In genomic region chr3:29976871-29977270, GRCh38 we compare ENCODE assay signal across 15 cellular contexts.
DNase-seq lines count a peak whose midpoint lies in the region; ATAC-seq and TF ChIP-seq lines count a peak whose summit lies in the region.
"Had no signal": no experiment of that assay in that cellular context is flagged by ENCODE, and none has a peak within 500 bp of the region (broad histone marks: within the 10 kb centered on the region; RNA-seq: fewer than 3 reads in every experiment).

No MANE protein-coding gene starts in this region.

- TF ChIP-seq CTCF in endothelial cell (IDR thresholded peaks at IDR 0.05; ENCODE audit: unreplicated experiment) = no peak

- H3K27ac Mint-ChIP-seq in endothelial cell (ENCODE audit: unreplicated experiment) = peak overlapping the region; percentile 97
- H3K27ac Mint-ChIP-seq: CD4-positive, alpha-beta memory T cell had no signal

- peaks cover under 1% of the 10 kb centered on the region for H3K9me3 Mint-ChIP-seq in endothelial cell (ENCODE audit: unreplicated experiment)

- H3K36me3 Mint-ChIP-seq in endothelial cell (ENCODE audit: low read depth, unreplicated experiment) = no peaks in the 10 kb centered on the region
- H3K36me3 Mint-ChIP-seq: CD4-positive, alpha-beta memory T cell had no signal

- peaks cover 5% of the 10 kb centered on the region for H3K27me3 Mint-ChIP-seq in endothelial cell (ENCODE audit: unreplicated experiment)

- peak; percentile 59 for DNase-seq in dermis blood vessel endothelial cell
- no peak for DNase-seq in endothelial cell (ENCODE audit: low spot score)
- DNase-seq in lung microvascular endothelial cell (ENCODE audit: low read depth in 2 of 2) = peak; percentile 56 to 74
- DNase-seq in GOT3 (lab: John Stamatoyannopoulos, UW) = no peak
- no peak for DNase-seq in nucleus accumbens (lab: John Stamatoyannopoulos, UW)
- DNase-seq: C1 segment of cervical spinal cord; Calu3; CD4-positive, alpha-beta memory T cell; COR-L47; DMS53; DMS79 treated with DMSO at 0.1 percent for 48 hours; GF-D8; H7; HCEC 1CT had no signal

- no peak overlapping the region for H3K4me3 Mint-ChIP-seq in endothelial cell (ENCODE audit: unreplicated experiment)
- H3K4me3 Mint-ChIP-seq: CD4-positive, alpha-beta memory T cell had no signal

- peaks cover 33% of the 10 kb centered on the region for H3K4me1 Mint-ChIP-seq in endothelial cell (ENCODE audit: unreplicated experiment)
- H3K4me1 Mint-ChIP-seq: CD4-positive, alpha-beta memory T cell had no signal

- ATAC-seq in GM21526 (IDR thresholded peaks at IDR 0.05; ENCODE audit: low FRiP score, unreplicated experiment) = no peak

Comparison
In these comparisons a context has a peak if more than half of its experiments do, and no peak if none do; other contexts are left out.
1. DNase-seq: peak in dermis blood vessel endothelial cell (single experiment) and lung microvascular endothelial cell (2 of 2); none in endothelial cell (single experiment), GOT3 (single experiment) and nucleus accumbens (0 of 56).